ENCODE assay signal across 13 cellular contexts in genomic region chr3:47227678-47228077, GRCh38. TPM values are rescaled to one million over a fixed set of nuclear protein-coding genes. Genes with fewer than 3 reads are reported as not detected.
DNase-seq lines count a peak whose midpoint lies in the region; ATAC-seq and TF ChIP-seq lines count a peak whose summit lies in the region.
"Had no signal": no experiment of that assay in that cellular context is flagged by ENCODE, and none has a peak within 500 bp of the region (broad histone marks: within the 10 kb centered on the region; RNA-seq: fewer than 3 reads in every experiment).

No MANE protein-coding gene starts in this region.

- peak overlapping the region; percentile 77 for H2AFZ ChIP-seq in Karpas-422 (ENCODE audit: low read length)
- H2AFZ ChIP-seq in MM.1S (ENCODE audit: low read length), result no peak overlapping the region
- H2AFZ ChIP-seq: GM23338 had no signal

- H3K4me1 ChIP-seq in DOHH2 (ENCODE audit: control insufficient read depth, low read length) (peaks cover 20% of the 10 kb centered on the region), Karpas-422 (ENCODE audit: low read length) (peaks cover 40% of the 10 kb centered on the region), right cardiac atrium (ENCODE audit: control insufficient read depth, insufficient read depth, low read length) (no peaks in the 10 kb centered on the region), MM.1S (ENCODE audit: low read length) (peaks cover 14% of the 10 kb centered on the region)

- H3K27ac ChIP-seq in DOHH2 (ENCODE audit: low read depth, low read length) (no peak overlapping the region), Karpas-422 (ENCODE audit: low read length) (peak overlapping the region; percentile 45; the same call in 1 of the 2 replicates), right cardiac atrium (ENCODE audit: low read length) (no peak overlapping the region), MM.1S (ENCODE audit: low read length) (no peak overlapping the region)
- H3K27ac ChIP-seq: C4-2B, thoracic aorta had no signal

- H3K4me3 ChIP-seq in DOHH2 (ENCODE audit: low read length), result no peak overlapping the region
- peak overlapping the region; percentile 43 for H3K4me3 ChIP-seq in Karpas-422 (ENCODE audit: low read length)
- H3K4me3 ChIP-seq in right cardiac atrium (ENCODE audit: low read length), result no peak overlapping the region
- no peak overlapping the region for H3K4me3 ChIP-seq in MM.1S (ENCODE audit: low read length)
- H3K4me3 ChIP-seq: GM23338, thoracic aorta had no signal

- TF ChIP-seq CTCF in DOHH2 (IDR thresholded peaks at IDR 0.05; ENCODE audit: low read depth, low read length, poor library complexity, severe bottlenecking), result no peak
- TF ChIP-seq CTCF in MM.1S (IDR thresholded peaks at IDR 0.05; ENCODE audit: low read length), result no peak

- ATAC-seq in GM21447 (IDR thresholded peaks at IDR 0.05; ENCODE audit: unreplicated experiment) (peak; percentile 77), right cardiac atrium (peak; percentile 66 to 76)
- ATAC-seq: GM23338 had no signal

- H3F3A ChIP-seq in DOHH2 (ENCODE audit: control insufficient read depth, insufficient read depth) (no peaks in the 10 kb centered on the region), MM.1S (ENCODE audit: insufficient read depth, low read length) (no peaks in the 10 kb centered on the region)

- H3K9ac ChIP-seq in Karpas-422 (ENCODE audit: low read length) (peak overlapping the region; percentile 55), MM.1S (ENCODE audit: low read length) (no peak overlapping the region)

- peak overlapping the region; percentile 11; the same call in 1 of the 2 replicates for H3K4me2 ChIP-seq in DOHH2 (ENCODE audit: low read length)
- H3K4me2 ChIP-seq in Karpas-422 (ENCODE audit: low read depth, low read length, poor library complexity, severe bottlenecking), result peak overlapping the region; percentile 56
- H3K4me2 ChIP-seq in MM.1S (ENCODE audit: low read depth, low read length), result no peak overlapping the region
- H3K4me2 ChIP-seq: GM23338 had no signal

- no peaks in the 10 kb centered on the region for H3K9me3 ChIP-seq in DOHH2 (ENCODE audit: control insufficient read depth, insufficient read depth, low read length)
- no peaks in the 10 kb centered on the region for H3K9me3 ChIP-seq in Karpas-422 (ENCODE audit: low read length)
- no peaks in the 10 kb centered on the region for H3K9me3 ChIP-seq in right cardiac atrium (ENCODE audit: control insufficient read depth, low read length)
- no peaks in the 10 kb centered on the region for H3K9me3 ChIP-seq in MM.1S (replicated peaks; ENCODE audit: insufficient read depth, low read length)
- H3K9me3 ChIP-seq: thoracic aorta had no signal

- H3K79me2 ChIP-seq in DOHH2 (ENCODE audit: control insufficient read depth, low read length) (no peaks in the 10 kb centered on the region), Karpas-422 (ENCODE audit: low read length) (no peaks in the 10 kb centered on the region), MM.1S (ENCODE audit: low read length) (no peaks in the 10 kb centered on the region)

- H3K36me3 ChIP-seq in DOHH2 (ENCODE audit: control insufficient read depth, low read length) (no peaks in the 10 kb centered on the region), Karpas-422 (ENCODE audit: insufficient read depth, low read length) (no peaks in the 10 kb centered on the region), MM.1S (replicated peaks; ENCODE audit: insufficient read depth, low read length) (no peaks in the 10 kb centered on the region)
- H3K36me3 ChIP-seq: thoracic aorta had no signal

- WGBS in right cardiac atrium, result 65% methylated on average over 7 of the region's 7 CpGs

- intact Hi-C loops in right cardiac atrium (cut with DNase I), result no loop called here

- H4K20me1 ChIP-seq in DOHH2 (ENCODE audit: control insufficient read depth, insufficient read depth, low read depth, low read length), result no peaks in the 10 kb centered on the region
- no peaks in the 10 kb centered on the region for H4K20me1 ChIP-seq in Karpas-422 (ENCODE audit: insufficient read depth, low read depth, low read length)
- no peaks in the 10 kb centered on the region for H4K20me1 ChIP-seq in MM.1S (ENCODE audit: insufficient read depth, low read length)

- H3K27me3 ChIP-seq in DOHH2 (ENCODE audit: control insufficient read depth, low read length) (0 out of 2 replicates have a peak, but pooled peaks cover 2% of the 10 kb centered on the region), Karpas-422 (ENCODE audit: low read length) (no peaks in the 10 kb centered on the region), right cardiac atrium (ENCODE audit: control insufficient read depth, insufficient read depth) (no peaks in the 10 kb centered on the region), MM.1S (replicated peaks; ENCODE audit: insufficient read depth, low read length) (no peaks in the 10 kb centered on the region)

- H3K9me2 ChIP-seq in DOHH2 (replicated peaks; ENCODE audit: control insufficient read depth, low read length), result no peaks in the 10 kb centered on the region
- H3K9me2 ChIP-seq in Karpas-422 (replicated peaks; ENCODE audit: insufficient read depth, low read length), result no peaks in the 10 kb centered on the region
- H3K9me2 ChIP-seq in MM.1S (replicated peaks; ENCODE audit: insufficient read depth, low read length), result no peaks in the 10 kb centered on the region

- peak; percentile 79 for DNase-seq in Karpas-422
- DNase-seq in right cardiac atrium, result peak in 2 of 3 donors; percentile 53 to 56
- no peak for DNase-seq in NCI-H2227 (lab: John Stamatoyannopoulos, UW; ENCODE audit: unreplicated experiment)
- DNase-seq in glomerular visceral epithelial cell (ENCODE audit: extremely low spot score), result no peak
- no peak for DNase-seq in SW 1271 (lab: John Stamatoyannopoulos, UW)
- no peak for DNase-seq in MM.1S
- DNase-seq: activated CD4-positive, alpha-beta memory T cell treated with anti-CD3 and anti-CD28 coated beads, Interleukin-2, amount 10 ng/mL, durations not matched to agents 7 days and 5 days; NCI-H446 treated with DMSO at 0.1 percent for 48 hours had no signal

RNA-seq across cellular contexts. Expression of gene KIF9, which starts 54.9 kb away (rescaled TPM):
- total RNA-seq in Karpas-422 (2014; rRNA removed; shearing (Covaris generic); ENCODE audit: low replicate concordance), result 8.3 and 21.1 TPM in 2 replicates
- 1 to 10 TPM; 6.8 to 9.9 (median 8.8) TPM for total RNA-seq in right cardiac atrium
- polyA plus RNA-seq in right cardiac atrium, result 13.2 TPM

RNA-seq across cellular contexts. Expression of gene KLHL18, which starts 55.1 kb away (rescaled TPM):
- 15.6 and 33.0 TPM in 2 replicates for total RNA-seq in Karpas-422 (2014; rRNA removed; shearing (Covaris generic); ENCODE audit: low replicate concordance)
- total RNA-seq in right cardiac atrium, result 10 to 100 TPM; 25.3 to 35.1 (median 33.6) TPM
- polyA plus RNA-seq in right cardiac atrium, result 67.2 TPM

Comparison
In these comparisons a context has a peak if more than half of its experiments do, and no peak if none do; other contexts are left out.
1. DNase-seq: peak in Karpas-422 (single experiment) and right cardiac atrium (2 of 3); none in NCI-H2227 (single experiment), glomerular visceral epithelial cell (single experiment), SW 1271 (0 of 2) and MM.1S (single experiment).